17 cellular contexts compared by ENCODE assay signal in the genomic region with DNA sequence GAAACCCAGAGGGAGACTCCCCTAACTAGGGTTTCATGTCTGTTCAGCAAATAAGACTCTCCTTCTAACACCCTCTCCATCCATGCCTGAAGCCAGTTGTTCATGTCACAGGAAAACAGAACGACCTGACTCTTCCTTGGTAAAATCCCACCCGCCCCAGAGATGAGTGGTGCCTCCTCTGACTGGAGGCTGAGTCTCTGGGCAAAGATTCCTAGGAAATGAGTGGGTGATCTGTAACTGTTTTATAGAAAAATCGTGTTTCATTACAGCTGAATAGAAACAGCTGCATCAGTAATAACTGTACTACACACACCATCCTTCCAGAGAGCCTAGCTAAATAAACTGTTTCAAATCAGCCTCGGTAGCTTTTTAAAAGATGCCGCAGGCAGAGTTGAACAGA. TPM values are rescaled to one million over a fixed set of nuclear protein-coding genes. Genes with fewer than 3 reads are reported as not detected.
DNase-seq lines count a peak whose midpoint lies in the region; ATAC-seq and TF ChIP-seq lines count a peak whose summit lies in the region.
"Had no signal": no experiment of that assay in that cellular context is flagged by ENCODE, and none has a peak within 500 bp of the region (broad histone marks: within the 10 kb centered on the region; RNA-seq: fewer than 3 reads in every experiment).

No MANE protein-coding gene starts in this region.

- no peaks in the 10 kb centered on the region for H3K79me1 ChIP-seq in mesenchymal stem cell (replicated peaks; ENCODE audit: low read length, poor library complexity, severe bottlenecking)

- H3K27me3 ChIP-seq in mesenchymal stem cell (ENCODE audit: control insufficient read depth in 1 of 2, insufficient read depth in 1 of 2, low read length in 2 of 2), result no peaks in the 10 kb centered on the region

- H3K4me2 ChIP-seq in mesenchymal stem cell (ENCODE audit: low read length, poor library complexity, severe bottlenecking), result no peak overlapping the region

- peaks cover 32 to 51% of the 10 kb centered on the region in 2 experiments for H3K36me3 ChIP-seq in mesenchymal stem cell (ENCODE audit: control insufficient read depth in 1 of 2, insufficient read depth in 2 of 2, low read depth in 1 of 2, low read length in 2 of 2)

- H3K4ac ChIP-seq in mesenchymal stem cell (ENCODE audit: low read depth in 1 of 2, low read length in 2 of 2), result no peak overlapping the region

- H4K91ac ChIP-seq in mesenchymal stem cell (ENCODE audit: low read length), result no peak overlapping the region

- 0 out of 3 replicates have a peak, but pooled peaks have one; percentile 12 for ATAC-seq in SK-N-SH treated with all-trans-retinoic acid at 6 μM for 48 hours
- ATAC-seq: Panc1 had no signal

- peak; percentile 17 for DNase-seq in activated CD4-positive, alpha-beta T cell treated with anti-CD3 and anti-CD28 coated beads for 48 hours
- no peak for DNase-seq in activated CD4-positive, alpha-beta T cell treated with anti-CD3 and anti-CD28 coated beads, Interleukin-2, amount 50 U/mL, for 1 hour
- DNase-seq in GM03348 (ENCODE audit: low spot score) (peak; percentile 42), mesenchymal stem cell (no peak), DMS53 (lab: John Stamatoyannopoulos, UW) (no peak), RPMI8226 (no peak)
- no peak for DNase-seq in activated naive CD4-positive, alpha-beta T cell treated with Interleukin-2 at 50 U/mL for 16 hours
- DNase-seq: 8988T, H9, Kasumi-1, NCI-H187, NCI-H226, NCI-H524 treated with DMSO at 0.1 percent for 48 hours, SHP77 had no signal

- no peak overlapping the region for H2BK120ac ChIP-seq in mesenchymal stem cell (ENCODE audit: low read depth, low read length)

- H2AFZ ChIP-seq in mesenchymal stem cell (ENCODE audit: low read depth, low read length), result no peak overlapping the region

- H3K4me1 ChIP-seq in mesenchymal stem cell (ENCODE audit: control insufficient read depth, insufficient read depth, low read depth, low read length), result peaks cover 9% of the 10 kb centered on the region

- H3K9me3 ChIP-seq in mesenchymal stem cell (ENCODE audit: control insufficient read depth, low read length), result no peaks in the 10 kb centered on the region

- no peak overlapping the region for H2BK5ac ChIP-seq in mesenchymal stem cell (ENCODE audit: low read depth, low read length, poor library complexity, severe bottlenecking)

- peak overlapping the region; percentile 37 for H3K9ac ChIP-seq in mesenchymal stem cell (ENCODE audit: low read length)

- H3K4me3 ChIP-seq in mesenchymal stem cell (ENCODE audit: insufficient read depth in 1 of 2, low read depth in 1 of 2, low read length in 2 of 2), result no peak overlapping the region

- no peak overlapping the region for H2BK12ac ChIP-seq in mesenchymal stem cell (ENCODE audit: low read length in 2 of 2)

- no peak overlapping the region for H3K27ac ChIP-seq in mesenchymal stem cell (ENCODE audit: low read length, poor library complexity, severe bottlenecking)
- H3K27ac ChIP-seq: C4-2B had no signal

- H3K23ac ChIP-seq in mesenchymal stem cell (ENCODE audit: low read length in 2 of 2), result no peak overlapping the region

- no peak overlapping the region for H3K18ac ChIP-seq in mesenchymal stem cell (ENCODE audit: low read depth in 1 of 2, low read length in 2 of 2)

- no peak overlapping the region for H4K8ac ChIP-seq in mesenchymal stem cell (ENCODE audit: low read length)

- H2AK5ac ChIP-seq in mesenchymal stem cell (ENCODE audit: low read length, severe bottlenecking), result no peak overlapping the region

- H3K14ac ChIP-seq in mesenchymal stem cell (ENCODE audit: low read length in 2 of 2), result no peak overlapping the region

- H2BK15ac ChIP-seq in mesenchymal stem cell (ENCODE audit: low read depth, poor library complexity, severe bottlenecking), result no peak overlapping the region

- WGBS in mesenchymal stem cell, result 93% methylated on average over 5 of the region's 5 CpGs

TF ChIP-seq in SK-N-SH treated with all-trans-retinoic acid at 6 μM for 48 hours, 23 proteins besides CTCF, POLR2A, EP300 and RAD21:
- TF ChIP-seq OSR1 (CRISPR knock-in tag; IDR thresholded peaks at IDR 0.05), result no peak

RNA-seq across cellular contexts. Expression of a gene that starts 37.4 kb away (rescaled TPM):
- polyA plus RNA-seq in mesenchymal stem cell (2013, experiment 1 of 2), result 39.7 TPM
- 41.1 TPM for polyA plus RNA-seq in mesenchymal stem cell (2013, experiment 2 of 2)

Comparison
In these comparisons a context has a peak if more than half of its experiments do, and no peak if none do; other contexts are left out.
1. DNase-seq: peak in activated CD4-positive, alpha-beta T cell treated with anti-CD3 and anti-CD28 coated beads for 48 hours (single experiment) and GM03348 (single experiment); none in activated CD4-positive, alpha-beta T cell treated with anti-CD3 and anti-CD28 coated beads, Interleukin-2, amount 50 U/mL, for 1 hour (single experiment), mesenchymal stem cell (single experiment), DMS53 (single experiment), RPMI8226 (single experiment) and activated naive CD4-positive, alpha-beta T cell treated with Interleukin-2 at 50 U/mL for 16 hours (single experiment).